22 cellular contexts compared by ENCODE assay signal in the genomic region with DNA sequence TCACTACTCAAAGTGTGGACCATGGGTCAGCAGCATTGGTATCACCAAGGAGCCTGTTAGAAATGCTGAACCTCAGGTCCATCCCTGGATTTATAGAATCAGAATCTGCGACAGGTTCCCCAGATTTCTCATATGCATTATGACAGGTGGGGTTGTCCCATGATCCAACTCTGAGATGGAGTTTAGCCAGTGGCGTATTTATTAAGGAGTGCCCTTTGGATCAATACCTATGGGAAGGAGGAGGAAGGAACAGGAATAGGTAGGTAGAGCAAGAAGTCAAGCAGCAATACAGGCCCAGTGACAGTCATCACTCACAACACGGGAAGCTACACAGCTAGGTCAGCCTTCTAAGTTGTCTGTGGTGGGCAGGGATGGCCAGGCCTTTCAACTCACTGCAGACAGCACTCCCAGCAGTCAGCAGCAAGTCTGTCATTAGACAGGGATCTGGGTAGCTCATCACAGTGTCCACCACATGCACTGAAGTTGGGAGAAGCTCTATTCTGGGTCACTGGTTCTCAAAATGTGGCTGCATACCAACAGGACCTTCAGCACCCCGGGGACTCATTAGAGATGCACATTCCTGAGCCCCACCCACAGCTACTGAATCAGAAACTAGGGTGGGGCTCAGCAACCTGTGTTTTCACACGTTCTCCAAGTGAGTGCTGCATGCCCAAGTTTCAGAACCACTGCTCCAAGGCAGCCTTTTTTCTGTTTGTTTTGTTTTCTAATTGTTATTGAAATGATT.
DNase-seq lines count a peak whose midpoint lies in the region; ATAC-seq and TF ChIP-seq lines count a peak whose summit lies in the region.
"Had no signal": no experiment of that assay in that cellular context is flagged by ENCODE, and none has a peak within 500 bp of the region (broad histone marks: within the 10 kb centered on the region; RNA-seq: fewer than 3 reads in every experiment).

No MANE protein-coding gene starts in this region.

- intact Hi-C loops in cardiac septum (cut with DNase I) (no loop called here), Right ventricle myocardium superior (cut with DNase I) (no loop called here), colonic mucosa (cut with DNase I) (loop anchor here (10.0 kb wide), 1 partner anchor 95 kb away; no protein-coding TSS in a partner anchor), upper lobe of right lung (cut with DNase I) (no loop called here)

- H3K9ac ChIP-seq in colonic mucosa (ENCODE audit: low read depth in 2 of 2, low read length in 2 of 2) = no peak overlapping the region
- H3K9ac ChIP-seq: BLaER1 had no signal

- TF ChIP-seq CTCF in colonic mucosa (IDR thresholded peaks at IDR 0.05) (no peak), upper lobe of right lung (IDR thresholded peaks at IDR 0.05) (no peak)

- H3K9me3 ChIP-seq in colonic mucosa (no peaks in the 10 kb centered on the region), upper lobe of right lung (no peaks in the 10 kb centered on the region)
- H3K9me3 ChIP-seq: vagina had no signal

- ATAC-seq in Right ventricle myocardium superior (ENCODE audit: poor library complexity) = no peak
- peak; percentile 25 for ATAC-seq in upper lobe of right lung
- no peak for ATAC-seq in HG03432 (IDR thresholded peaks at IDR 0.05; ENCODE audit: unreplicated experiment)
- ATAC-seq: sciatic nerve had no signal

- H3K27me3 ChIP-seq in colonic mucosa (no peaks in the 10 kb centered on the region), upper lobe of right lung (peaks cover 10% of the 10 kb centered on the region)
- H3K27me3 ChIP-seq: vagina had no signal

- H3K4me1 ChIP-seq in colonic mucosa = no peaks in the 10 kb centered on the region
- peaks cover 3% of the 10 kb centered on the region for H3K4me1 ChIP-seq in upper lobe of right lung

- no peak overlapping the region for H3K4me3 ChIP-seq in colonic mucosa
- no peak overlapping the region for H3K4me3 ChIP-seq in upper lobe of right lung
- H3K4me3 ChIP-seq: BLaER1, cardiac muscle cell, vagina had no signal

- peak overlapping the region; percentile 64 for H3K27ac ChIP-seq in colonic mucosa
- H3K27ac ChIP-seq in upper lobe of right lung = no peak overlapping the region
- H3K27ac ChIP-seq: BLaER1, cardiac muscle cell, HL-60, vagina had no signal

- DNase-seq in cardiac septum (ENCODE audit: low spot score) = peak; percentile 55
- DNase-seq in Right ventricle myocardium superior = no peak
- DNase-seq in colonic mucosa = peak; percentile 68
- peak; percentile 51 for DNase-seq in mucosa of gallbladder (ENCODE audit: low spot score)
- no peak for DNase-seq in upper lobe of right lung
- DNase-seq in NCI-H82 (lab: John Stamatoyannopoulos, UW) = no peak
- DNase-seq in stimulated activated CD8-positive, alpha-beta memory T cell treated with anti-CD3 and anti-CD28 coated beads, Interleukin-4, amount 100 ng/mL, for 48 hours = no peak
- DNase-seq: activated CD4-positive, alpha-beta T cell treated with anti-CD3 and anti-CD28 coated beads, Interleukin-2, amount 10 ng/mL, durations not matched to agents 7 days and 5 days; activated CD8-positive, alpha-beta memory T cell treated with anti-CD3 and anti-CD28 coated beads, Interleukin-2, amount 50 U/mL, for 4 hours; activated effector memory CD4-positive, alpha-beta T cell treated with Interleukin-2 at 50 U/mL for 16 hours; GDM1; HFFc6; MV-4-11; NCI-H1930; SHP77; stimulated activated CD4-positive, alpha-beta T cell treated with anti-CD3 and anti-CD28 coated beads, Interleukin-2, amount 100 ng/mL, for 24 hours had no signal

- H3K36me3 ChIP-seq in colonic mucosa = no peaks in the 10 kb centered on the region
- H3K36me3 ChIP-seq in upper lobe of right lung = no peaks in the 10 kb centered on the region
- H3K36me3 ChIP-seq: cardiac muscle cell, vagina had no signal

Comparison
In these comparisons a context has a peak if more than half of its experiments do, and no peak if none do; other contexts are left out.
1. DNase-seq: peak in cardiac septum (single experiment), colonic mucosa (single experiment) and mucosa of gallbladder (single experiment); none in Right ventricle myocardium superior (single experiment), upper lobe of right lung (single experiment), NCI-H82 (single experiment) and stimulated activated CD8-positive, alpha-beta memory T cell treated with anti-CD3 and anti-CD28 coated beads, Interleukin-4, amount 100 ng/mL, for 48 hours (single experiment).